1 cellular context compared by ENCODE assay signal in the genomic region with DNA sequence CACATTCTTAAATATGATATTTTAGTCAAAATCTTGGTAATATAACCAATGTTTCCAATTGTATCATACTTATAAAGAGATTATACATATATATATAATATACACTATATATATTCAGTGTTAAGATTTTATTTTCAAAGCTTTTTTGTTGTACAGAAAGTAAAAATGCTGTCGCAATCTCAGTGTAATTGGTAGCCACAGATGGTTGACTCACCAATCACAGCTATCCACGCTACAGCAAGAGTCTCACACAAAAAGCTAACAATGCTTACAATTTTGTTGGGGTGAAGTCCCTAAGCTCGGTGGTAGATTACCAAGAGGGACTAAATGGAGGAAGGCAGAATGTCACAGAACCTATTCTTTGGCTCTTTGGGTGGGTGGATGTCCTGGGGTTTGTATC.
TF ChIP-seq lines count a peak whose summit lies in the region.

No MANE protein-coding gene starts in this region.

TF ChIP-seq in SK-N-SH, 30 proteins besides CTCF, POLR2A, EP300 and RAD21 (continued from another document):
- TF ChIP-seq, protein P1, sequence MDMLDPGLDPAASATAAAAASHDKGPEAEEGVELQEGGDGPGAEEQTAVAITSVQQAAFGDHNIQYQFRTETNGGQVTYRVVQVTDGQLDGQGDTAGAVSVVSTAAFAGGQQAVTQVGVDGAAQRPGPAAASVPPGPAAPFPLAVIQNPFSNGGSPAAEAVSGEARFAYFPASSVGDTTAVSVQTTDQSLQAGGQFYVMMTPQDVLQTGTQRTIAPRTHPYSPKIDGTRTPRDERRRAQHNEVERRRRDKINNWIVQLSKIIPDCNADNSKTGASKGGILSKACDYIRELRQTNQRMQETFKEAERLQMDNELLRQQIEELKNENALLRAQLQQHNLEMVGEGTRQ (IDR thresholded peaks at IDR 0.05; ENCODE audit: borderline replicate concordance, low read depth, low read length) = no peak
